ENCODE assay signal across 1 cellular context in the genomic region with DNA sequence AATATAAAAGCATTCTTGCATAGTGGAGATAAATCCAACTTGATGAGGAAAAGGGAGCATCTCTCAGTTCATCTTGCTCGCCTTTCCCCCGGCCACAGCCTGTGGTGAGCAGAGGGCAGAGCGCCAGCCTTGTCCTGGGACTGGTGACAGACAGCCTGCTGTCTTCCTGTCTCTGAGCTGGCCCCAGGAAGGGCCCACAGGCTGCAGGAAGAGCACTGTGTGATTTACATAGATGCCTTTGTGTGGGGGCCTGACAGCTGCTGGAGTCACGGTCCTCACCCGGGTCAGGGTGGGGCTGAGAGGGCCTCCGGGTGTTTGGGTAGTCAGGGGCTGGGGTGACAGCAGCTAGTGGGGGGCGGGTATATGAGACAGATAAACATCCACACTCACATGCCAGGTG.
TF ChIP-seq lines count a peak whose summit lies in the region.

No MANE protein-coding gene starts in this region.

TF ChIP-seq in GM12878, 131 proteins besides CTCF, POLR2A, EP300 and RAD21:
- TF ChIP-seq ZNF384 (IDR thresholded peaks at IDR 0.05; ENCODE audit: borderline replicate concordance, low read depth, low read length) = no peak
- TF ChIP-seq, protein P1, sequence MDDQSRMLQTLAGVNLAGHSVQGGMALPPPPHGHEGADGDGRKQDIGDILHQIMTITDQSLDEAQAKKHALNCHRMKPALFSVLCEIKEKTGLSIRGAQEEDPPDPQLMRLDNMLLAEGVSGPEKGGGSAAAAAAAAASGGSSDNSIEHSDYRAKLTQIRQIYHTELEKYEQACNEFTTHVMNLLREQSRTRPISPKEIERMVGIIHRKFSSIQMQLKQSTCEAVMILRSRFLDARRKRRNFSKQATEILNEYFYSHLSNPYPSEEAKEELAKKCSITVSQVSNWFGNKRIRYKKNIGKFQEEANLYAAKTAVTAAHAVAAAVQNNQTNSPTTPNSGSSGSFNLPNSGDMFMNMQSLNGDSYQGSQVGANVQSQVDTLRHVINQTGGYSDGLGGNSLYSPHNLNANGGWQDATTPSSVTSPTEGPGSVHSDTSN (IDR thresholded peaks at IDR 0.05; ENCODE audit: insufficient replicate concordance, low read depth, low read length) = no peak
- no peak for TF ChIP-seq SRF (IDR thresholded peaks at IDR 0.05; ENCODE audit: low read depth in 2 of 2, low read length in 2 of 2)
- TF ChIP-seq SMC3 (IDR thresholded peaks at IDR 0.05; ENCODE audit: borderline replicate concordance, low read length) = no peak
- TF ChIP-seq JUND (IDR thresholded peaks at IDR 0.05; ENCODE audit: low read depth, low read length) = no peak
- TF ChIP-seq RBBP5 (conservative IDR thresholded peaks at IDR 0.05) = no peak
- TF ChIP-seq BRCA1 (IDR thresholded peaks at IDR 0.05; ENCODE audit: low read depth, low read length) = no peak
- no peak for TF ChIP-seq BCL3 (IDR thresholded peaks at IDR 0.05; ENCODE audit: borderline replicate concordance, insufficient read depth, low read depth, low read length, poor library complexity, severe bottlenecking)
- no peak for TF ChIP-seq CBX3 (IDR thresholded peaks at IDR 0.05; ENCODE audit: borderline replicate concordance, low read depth)
- no peak for TF ChIP-seq NBN (IDR thresholded peaks at IDR 0.05)
- no peak for TF ChIP-seq KLF5 (IDR thresholded peaks at IDR 0.05; ENCODE audit: partially characterized antibody)
- no peak for TF ChIP-seq MTA2 (IDR thresholded peaks at IDR 0.05; ENCODE audit: low read depth)
- TF ChIP-seq MEF2A (IDR thresholded peaks at IDR 0.05; ENCODE audit: insufficient read depth, low read depth, low read length) = no peak
- TF ChIP-seq BCL11A (IDR thresholded peaks at IDR 0.05; ENCODE audit: low read depth, low read length) = no peak
- no peak for TF ChIP-seq MEF2B (IDR thresholded peaks at IDR 0.05; ENCODE audit: partially characterized antibody, poor library complexity, severe bottlenecking)
- TF ChIP-seq, protein P2, sequence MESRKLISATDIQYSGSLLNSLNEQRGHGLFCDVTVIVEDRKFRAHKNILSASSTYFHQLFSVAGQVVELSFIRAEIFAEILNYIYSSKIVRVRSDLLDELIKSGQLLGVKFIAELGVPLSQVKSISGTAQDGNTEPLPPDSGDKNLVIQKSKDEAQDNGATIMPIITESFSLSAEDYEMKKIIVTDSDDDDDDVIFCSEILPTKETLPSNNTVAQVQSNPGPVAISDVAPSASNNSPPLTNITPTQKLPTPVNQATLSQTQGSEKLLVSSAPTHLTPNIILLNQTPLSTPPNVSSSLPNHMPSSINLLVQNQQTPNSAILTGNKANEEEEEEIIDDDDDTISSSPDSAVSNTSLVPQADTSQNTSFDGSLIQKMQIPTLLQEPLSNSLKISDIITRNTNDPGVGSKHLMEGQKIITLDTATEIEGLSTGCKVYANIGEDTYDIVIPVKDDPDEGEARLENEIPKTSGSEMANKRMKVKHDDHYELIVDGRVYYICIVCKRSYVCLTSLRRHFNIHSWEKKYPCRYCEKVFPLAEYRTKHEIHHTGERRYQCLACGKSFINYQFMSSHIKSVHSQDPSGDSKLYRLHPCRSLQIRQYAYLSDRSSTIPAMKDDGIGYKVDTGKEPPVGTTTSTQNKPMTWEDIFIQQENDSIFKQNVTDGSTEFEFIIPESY (IDR thresholded peaks at IDR 0.05) = no peak
- no peak for TF ChIP-seq NR2F1 (conservative IDR thresholded peaks at IDR 0.05)
- TF ChIP-seq HDAC2 (IDR thresholded peaks at IDR 0.05) = no peak
- TF ChIP-seq DPF2 (IDR thresholded peaks at IDR 0.05) = no peak
